Comparison of ENCODE assay signal across 9 cellular contexts in the genomic region with DNA sequence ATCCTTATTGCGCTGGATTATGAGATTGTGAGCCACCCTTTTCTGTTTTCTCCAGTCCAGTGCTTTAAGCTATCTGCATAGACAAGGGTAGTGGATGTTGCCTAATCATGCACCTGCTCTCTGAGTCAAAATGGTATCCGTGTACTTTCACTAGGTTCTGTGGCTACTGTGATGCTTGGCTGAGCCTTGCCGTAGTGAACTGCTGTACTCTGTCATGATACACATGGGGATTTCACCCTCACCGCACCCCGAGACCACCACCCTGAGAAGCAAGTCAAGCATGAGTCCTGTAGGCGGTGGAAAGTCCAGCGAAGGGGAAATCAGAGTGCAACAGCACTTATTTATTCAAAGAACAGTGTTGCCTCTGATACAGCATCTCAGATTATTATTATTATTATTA. TPM values are rescaled to one million over a fixed set of nuclear protein-coding genes. Genes with fewer than 3 reads are reported as not detected.
A peak's percentile ranks its signal among the peaks of the same experiment; 100 is the strongest.
DNase-seq lines count a peak whose midpoint lies in the region; ATAC-seq and TF ChIP-seq lines count a peak whose summit lies in the region.
"Had no signal": no experiment of that assay in that cellular context is flagged by ENCODE, and none has a peak within 500 bp of the region (broad histone marks: within the 10 kb centered on the region; RNA-seq: fewer than 3 reads in every experiment).

No MANE protein-coding gene starts in this region.

- H3K27me3 ChIP-seq in esophagus squamous epithelium (no peaks in the 10 kb centered on the region), adrenal gland (no peaks in the 10 kb centered on the region), right lobe of liver (no peaks in the 10 kb centered on the region), Caco-2 (replicated peaks; ENCODE audit: control insufficient read depth, insufficient read depth, low read length) (no peaks in the 10 kb centered on the region)

- CTCF ChIA-PET in Caco-2 (lab: Charles Lee): no interaction called here

- no peak for TF ChIP-seq POLR2A in esophagus squamous epithelium (IDR thresholded peaks at IDR 0.05)
- no peak for TF ChIP-seq POLR2A in adrenal gland (IDR thresholded peaks at IDR 0.05)
- TF ChIP-seq POLR2A in right lobe of liver (IDR thresholded peaks at IDR 0.05): no peak

- POLR2A ChIA-PET in Caco-2 (lab: Charles Lee): no interaction called here

- H3K27ac ChIP-seq in esophagus squamous epithelium (no peak overlapping the region), adrenal gland (no peak overlapping the region), right lobe of liver (no peak overlapping the region)

- ATAC-seq in GM18508 (IDR thresholded peaks at IDR 0.05; ENCODE audit: insufficient read depth, unreplicated experiment) (peak; percentile 100), GM21360 (IDR thresholded peaks at IDR 0.05; ENCODE audit: unreplicated experiment) (peak; percentile 100), HG03196 (IDR thresholded peaks at IDR 0.05; ENCODE audit: unreplicated experiment) (peak; percentile 98), right lobe of liver (no peak)

- WGBS in esophagus squamous epithelium, 2 donors: 72 to 95% methylated on average over 7 of the region's 7 CpGs
- WGBS in adrenal gland, 4 donors: 79 to 94% (median 89%) methylated on average over 7 of the region's 7 CpGs
- 79% methylated on average over 7 of the region's 7 CpGs for WGBS in right lobe of liver (ENCODE audit: insufficient coverage, low coverage, low lambda C conversion rate, missing lambda C conversion rate)

- no peaks in the 10 kb centered on the region for H3K9me3 Mint-ChIP-seq in Caco-2 (ENCODE audit: unreplicated experiment)

- no peaks in the 10 kb centered on the region for H3K36me3 Mint-ChIP-seq in Caco-2 (ENCODE audit: insufficient read depth, unreplicated experiment)

- intact Hi-C loops in esophagus squamous epithelium (cut with DNase I): no loop called here
- intact Hi-C loops in adrenal gland (cut with DNase I): no loop called here
- intact Hi-C loops in right lobe of liver (cut with DNase I): no loop called here
- intact Hi-C loops in Caco-2 (cut with micrococcal nuclease; ENCODE audit: unreplicated experiment): no loop called here

- H3K4me1 ChIP-seq in esophagus squamous epithelium (peaks cover 0 to 2% (median 0%) of the 10 kb centered on the region in 3 donors), adrenal gland (replicated peaks in 1 of 2) (peaks cover 0 to 3% of the 10 kb centered on the region in 2 donors), right lobe of liver (no peaks in the 10 kb centered on the region), Caco-2 (no peaks in the 10 kb centered on the region)

- TF ChIP-seq CTCF in esophagus squamous epithelium (IDR thresholded peaks at IDR 0.05) (no peak), adrenal gland (IDR thresholded peaks at IDR 0.05) (no peak), right lobe of liver (IDR thresholded peaks at IDR 0.05) (no peak), Caco-2 (IDR thresholded peaks at IDR 0.05; ENCODE audit: insufficient read depth in 1 of 2, low read depth in 1 of 2, low read length in 1 of 2, severe bottlenecking in 1 of 2, unreplicated experiment in 1 of 2) (no peak)

- no peak overlapping the region for H3K4me3 Mint-ChIP-seq in Caco-2 (ENCODE audit: unreplicated experiment)

- no peak overlapping the region for H3K27ac Mint-ChIP-seq in Caco-2 (ENCODE audit: unreplicated experiment)

- peaks cover 3% of the 10 kb centered on the region for H3K27me3 Mint-ChIP-seq in Caco-2 (ENCODE audit: insufficient read depth, unreplicated experiment)

- H3K9me3 ChIP-seq in esophagus squamous epithelium: no peaks in the 10 kb centered on the region
- H3K9me3 ChIP-seq in adrenal gland (replicated peaks in 1 of 3): no peaks in the 10 kb centered on the region
- no peaks in the 10 kb centered on the region for H3K9me3 ChIP-seq in right lobe of liver
- no peaks in the 10 kb centered on the region for H3K9me3 ChIP-seq in Caco-2

- H3K4me3 ChIP-seq in esophagus squamous epithelium (no peak overlapping the region), adrenal gland (no peak overlapping the region), right lobe of liver (no peak overlapping the region), Caco-2 (ENCODE audit: low read depth, low read length) (no peak overlapping the region)

- no TSS peak for BruUV-seq in Caco-2 (replicated peaks; lab: Mats Ljungman, UMichigan)

- H3K36me3 ChIP-seq in esophagus squamous epithelium (peaks cover 0 to 22% (median 0%) of the 10 kb centered on the region in 3 donors), adrenal gland (replicated peaks in 1 of 2) (peaks cover 0 to 9% of the 10 kb centered on the region in 2 donors), right lobe of liver (peaks cover 0 to 8% (median 3%) of the 10 kb centered on the region in 4 donors), Caco-2 (ENCODE audit: control insufficient read depth, insufficient read depth, low read length) (no peaks in the 10 kb centered on the region)

- H3K4me1 Mint-ChIP-seq in Caco-2 (ENCODE audit: low read depth, unreplicated experiment): no peaks in the 10 kb centered on the region

- peak; percentile 12 for DNase-seq in esophagus squamous epithelium (lab: John Stamatoyannopoulos, UW)
- DNase-seq in NCI-H748 treated with DMSO at 0.1 percent for 48 hours (lab: John Stamatoyannopoulos, UW): no peak
- no peak for DNase-seq in adrenal gland
- DNase-seq in right lobe of liver: no peak
- DNase-seq in Caco-2: no peak
- DNase-seq: NCI-H2107 had no signal

RNA-seq across cellular contexts. Expression of a gene that starts 55.0 kb away (rescaled TPM):
- 1 to 10 TPM; 3.2 to 9.0 (median 5.5) TPM for total RNA-seq in esophagus squamous epithelium
- total RNA-seq in adrenal gland: 10 to 100 TPM in 5 of 8 donors, 1 to 10 TPM in 3; 8.0 to 17.6 (median 11.9) TPM
- 10 to 100 TPM in 2 of 3 donors, 1 to 10 TPM in 1; 8.5 to 15.4 (median 10.1) TPM for polyA plus RNA-seq in adrenal gland
- 1 to 10 TPM; 3.3 to 9.8 (median 5.0) TPM for total RNA-seq in right lobe of liver
- total RNA-seq in Caco-2 (2022): 0.48 and 0.58 TPM in 2 replicates

Comparison
In these comparisons a context has a peak if more than half of its experiments do, and no peak if none do; other contexts are left out.
1. ATAC-seq: peak in GM18508 (single experiment), GM21360 (single experiment) and HG03196 (single experiment); none in right lobe of liver (0 of 4).